ENCODE assay signal across 2 cellular contexts in the genomic region with DNA sequence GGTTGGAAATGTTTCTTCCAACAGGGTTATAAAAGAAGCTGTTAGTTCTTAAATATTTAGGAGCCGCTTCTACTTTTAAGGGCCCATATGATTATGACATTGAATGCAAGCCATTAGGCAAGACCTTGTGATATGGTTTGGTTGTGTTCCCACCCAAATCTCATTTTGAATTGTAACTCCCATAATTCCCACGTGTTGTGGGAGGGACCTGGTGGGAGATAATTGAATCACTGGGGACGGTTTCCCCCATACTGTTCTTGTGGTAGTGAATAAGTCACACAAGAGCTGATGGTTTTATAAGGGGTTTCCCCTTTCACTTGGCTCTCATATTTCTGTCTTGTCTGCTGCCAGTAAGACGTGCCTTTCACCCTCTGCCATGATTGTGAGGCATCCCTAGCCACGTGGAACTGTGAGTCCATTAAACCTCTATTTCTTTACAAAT.
TF ChIP-seq lines count a peak whose summit lies in the region.
"Not testable (repeated sequence)": the region's sequence is repeated elsewhere in the genome, so short reads cannot be mapped to it uniquely, and the experiment has no call there.

No MANE protein-coding gene starts in this region.

TF ChIP-seq in HEK293, 187 proteins besides CTCF, POLR2A, EP300 and RAD21:
- TF ChIP-seq, protein P1, sequence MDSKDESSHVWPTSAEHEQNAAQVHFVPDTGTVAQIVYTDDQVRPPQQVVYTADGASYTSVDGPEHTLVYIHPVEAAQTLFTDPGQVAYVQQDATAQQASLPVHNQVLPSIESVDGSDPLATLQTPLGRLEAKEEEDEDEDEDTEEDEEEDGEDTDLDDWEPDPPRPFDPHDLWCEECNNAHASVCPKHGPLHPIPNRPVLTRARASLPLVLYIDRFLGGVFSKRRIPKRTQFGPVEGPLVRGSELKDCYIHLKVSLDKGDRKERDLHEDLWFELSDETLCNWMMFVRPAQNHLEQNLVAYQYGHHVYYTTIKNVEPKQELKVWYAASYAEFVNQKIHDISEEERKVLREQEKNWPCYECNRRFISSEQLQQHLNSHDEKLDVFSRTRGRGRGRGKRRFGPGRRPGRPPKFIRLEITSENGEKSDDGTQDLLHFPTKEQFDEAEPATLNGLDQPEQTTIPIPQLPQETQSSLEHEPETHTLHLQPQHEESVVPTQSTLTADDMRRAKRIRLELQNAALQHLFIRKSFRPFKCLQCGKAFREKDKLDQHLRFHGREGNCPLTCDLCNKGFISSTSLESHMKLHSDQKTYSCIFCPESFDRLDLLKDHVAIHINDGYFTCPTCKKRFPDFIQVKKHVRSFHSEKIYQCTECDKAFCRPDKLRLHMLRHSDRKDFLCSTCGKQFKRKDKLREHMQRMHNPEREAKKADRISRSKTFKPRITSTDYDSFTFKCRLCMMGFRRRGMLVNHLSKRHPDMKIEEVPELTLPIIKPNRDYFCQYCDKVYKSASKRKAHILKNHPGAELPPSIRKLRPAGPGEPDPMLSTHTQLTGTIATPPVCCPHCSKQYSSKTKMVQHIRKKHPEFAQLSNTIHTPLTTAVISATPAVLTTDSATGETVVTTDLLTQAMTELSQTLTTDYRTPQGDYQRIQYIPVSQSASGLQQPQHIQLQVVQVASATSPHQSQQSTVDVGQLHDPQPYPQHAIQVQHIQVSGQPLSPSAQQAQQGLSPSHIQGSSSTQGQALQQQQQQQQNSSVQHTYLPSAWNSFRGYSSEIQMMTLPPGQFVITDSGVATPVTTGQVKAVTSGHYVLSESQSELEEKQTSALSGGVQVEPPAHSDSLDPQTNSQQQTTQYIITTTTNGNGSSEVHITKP (tag by site-specific recombination; IDR thresholded peaks at IDR 0.05) = peak; percentile 58
- 0 out of 2 replicates have a peak, but pooled peaks have one; percentile 25 for TF ChIP-seq ZNF133 (tag by site-specific recombination; IDR thresholded peaks at IDR 0.05)
- peak; percentile 46 for TF ChIP-seq ZFHX2 (tag by site-specific recombination; conservative IDR thresholded peaks at IDR 0.05)

TF ChIP-seq in K562, 482 proteins besides CTCF, POLR2A, EP300 and RAD21:
- TF ChIP-seq, protein P2, sequence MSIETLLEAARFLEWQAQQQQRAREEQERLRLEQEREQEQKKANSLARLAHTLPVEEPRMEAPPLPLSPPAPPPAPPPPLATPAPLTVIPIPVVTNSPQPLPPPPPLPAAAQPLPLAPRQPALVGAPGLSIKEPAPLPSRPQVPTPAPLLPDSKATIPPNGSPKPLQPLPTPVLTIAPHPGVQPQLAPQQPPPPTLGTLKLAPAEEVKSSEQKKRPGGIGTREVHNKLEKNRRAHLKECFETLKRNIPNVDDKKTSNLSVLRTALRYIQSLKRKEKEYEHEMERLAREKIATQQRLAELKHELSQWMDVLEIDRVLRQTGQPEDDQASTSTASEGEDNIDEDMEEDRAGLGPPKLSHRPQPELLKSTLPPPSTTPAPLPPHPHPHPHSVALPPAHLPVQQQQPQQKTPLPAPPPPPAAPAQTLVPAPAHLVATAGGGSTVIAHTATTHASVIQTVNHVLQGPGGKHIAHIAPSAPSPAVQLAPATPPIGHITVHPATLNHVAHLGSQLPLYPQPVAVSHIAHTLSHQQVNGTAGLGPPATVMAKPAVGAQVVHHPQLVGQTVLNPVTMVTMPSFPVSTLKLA (conservative IDR thresholded peaks at IDR 0.05) = peak; percentile 68 to 74; a peak in 3 of 4 replicates
- TF ChIP-seq, protein P3, sequence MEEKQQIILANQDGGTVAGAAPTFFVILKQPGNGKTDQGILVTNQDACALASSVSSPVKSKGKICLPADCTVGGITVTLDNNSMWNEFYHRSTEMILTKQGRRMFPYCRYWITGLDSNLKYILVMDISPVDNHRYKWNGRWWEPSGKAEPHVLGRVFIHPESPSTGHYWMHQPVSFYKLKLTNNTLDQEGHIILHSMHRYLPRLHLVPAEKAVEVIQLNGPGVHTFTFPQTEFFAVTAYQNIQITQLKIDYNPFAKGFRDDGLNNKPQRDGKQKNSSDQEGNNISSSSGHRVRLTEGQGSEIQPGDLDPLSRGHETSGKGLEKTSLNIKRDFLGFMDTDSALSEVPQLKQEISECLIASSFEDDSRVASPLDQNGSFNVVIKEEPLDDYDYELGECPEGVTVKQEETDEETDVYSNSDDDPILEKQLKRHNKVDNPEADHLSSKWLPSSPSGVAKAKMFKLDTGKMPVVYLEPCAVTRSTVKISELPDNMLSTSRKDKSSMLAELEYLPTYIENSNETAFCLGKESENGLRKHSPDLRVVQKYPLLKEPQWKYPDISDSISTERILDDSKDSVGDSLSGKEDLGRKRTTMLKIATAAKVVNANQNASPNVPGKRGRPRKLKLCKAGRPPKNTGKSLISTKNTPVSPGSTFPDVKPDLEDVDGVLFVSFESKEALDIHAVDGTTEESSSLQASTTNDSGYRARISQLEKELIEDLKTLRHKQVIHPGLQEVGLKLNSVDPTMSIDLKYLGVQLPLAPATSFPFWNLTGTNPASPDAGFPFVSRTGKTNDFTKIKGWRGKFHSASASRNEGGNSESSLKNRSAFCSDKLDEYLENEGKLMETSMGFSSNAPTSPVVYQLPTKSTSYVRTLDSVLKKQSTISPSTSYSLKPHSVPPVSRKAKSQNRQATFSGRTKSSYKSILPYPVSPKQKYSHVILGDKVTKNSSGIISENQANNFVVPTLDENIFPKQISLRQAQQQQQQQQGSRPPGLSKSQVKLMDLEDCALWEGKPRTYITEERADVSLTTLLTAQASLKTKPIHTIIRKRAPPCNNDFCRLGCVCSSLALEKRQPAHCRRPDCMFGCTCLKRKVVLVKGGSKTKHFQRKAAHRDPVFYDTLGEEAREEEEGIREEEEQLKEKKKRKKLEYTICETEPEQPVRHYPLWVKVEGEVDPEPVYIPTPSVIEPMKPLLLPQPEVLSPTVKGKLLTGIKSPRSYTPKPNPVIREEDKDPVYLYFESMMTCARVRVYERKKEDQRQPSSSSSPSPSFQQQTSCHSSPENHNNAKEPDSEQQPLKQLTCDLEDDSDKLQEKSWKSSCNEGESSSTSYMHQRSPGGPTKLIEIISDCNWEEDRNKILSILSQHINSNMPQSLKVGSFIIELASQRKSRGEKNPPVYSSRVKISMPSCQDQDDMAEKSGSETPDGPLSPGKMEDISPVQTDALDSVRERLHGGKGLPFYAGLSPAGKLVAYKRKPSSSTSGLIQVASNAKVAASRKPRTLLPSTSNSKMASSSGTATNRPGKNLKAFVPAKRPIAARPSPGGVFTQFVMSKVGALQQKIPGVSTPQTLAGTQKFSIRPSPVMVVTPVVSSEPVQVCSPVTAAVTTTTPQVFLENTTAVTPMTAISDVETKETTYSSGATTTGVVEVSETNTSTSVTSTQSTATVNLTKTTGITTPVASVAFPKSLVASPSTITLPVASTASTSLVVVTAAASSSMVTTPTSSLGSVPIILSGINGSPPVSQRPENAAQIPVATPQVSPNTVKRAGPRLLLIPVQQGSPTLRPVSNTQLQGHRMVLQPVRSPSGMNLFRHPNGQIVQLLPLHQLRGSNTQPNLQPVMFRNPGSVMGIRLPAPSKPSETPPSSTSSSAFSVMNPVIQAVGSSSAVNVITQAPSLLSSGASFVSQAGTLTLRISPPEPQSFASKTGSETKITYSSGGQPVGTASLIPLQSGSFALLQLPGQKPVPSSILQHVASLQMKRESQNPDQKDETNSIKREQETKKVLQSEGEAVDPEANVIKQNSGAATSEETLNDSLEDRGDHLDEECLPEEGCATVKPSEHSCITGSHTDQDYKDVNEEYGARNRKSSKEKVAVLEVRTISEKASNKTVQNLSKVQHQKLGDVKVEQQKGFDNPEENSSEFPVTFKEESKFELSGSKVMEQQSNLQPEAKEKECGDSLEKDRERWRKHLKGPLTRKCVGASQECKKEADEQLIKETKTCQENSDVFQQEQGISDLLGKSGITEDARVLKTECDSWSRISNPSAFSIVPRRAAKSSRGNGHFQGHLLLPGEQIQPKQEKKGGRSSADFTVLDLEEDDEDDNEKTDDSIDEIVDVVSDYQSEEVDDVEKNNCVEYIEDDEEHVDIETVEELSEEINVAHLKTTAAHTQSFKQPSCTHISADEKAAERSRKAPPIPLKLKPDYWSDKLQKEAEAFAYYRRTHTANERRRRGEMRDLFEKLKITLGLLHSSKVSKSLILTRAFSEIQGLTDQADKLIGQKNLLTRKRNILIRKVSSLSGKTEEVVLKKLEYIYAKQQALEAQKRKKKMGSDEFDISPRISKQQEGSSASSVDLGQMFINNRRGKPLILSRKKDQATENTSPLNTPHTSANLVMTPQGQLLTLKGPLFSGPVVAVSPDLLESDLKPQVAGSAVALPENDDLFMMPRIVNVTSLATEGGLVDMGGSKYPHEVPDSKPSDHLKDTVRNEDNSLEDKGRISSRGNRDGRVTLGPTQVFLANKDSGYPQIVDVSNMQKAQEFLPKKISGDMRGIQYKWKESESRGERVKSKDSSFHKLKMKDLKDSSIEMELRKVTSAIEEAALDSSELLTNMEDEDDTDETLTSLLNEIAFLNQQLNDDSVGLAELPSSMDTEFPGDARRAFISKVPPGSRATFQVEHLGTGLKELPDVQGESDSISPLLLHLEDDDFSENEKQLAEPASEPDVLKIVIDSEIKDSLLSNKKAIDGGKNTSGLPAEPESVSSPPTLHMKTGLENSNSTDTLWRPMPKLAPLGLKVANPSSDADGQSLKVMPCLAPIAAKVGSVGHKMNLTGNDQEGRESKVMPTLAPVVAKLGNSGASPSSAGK (IDR thresholded peaks at IDR 0.05) = peak; percentile 13; the same call in 1 of the 2 replicates
- 0 out of 2 replicates have a peak, but pooled peaks have one; percentile 26 for TF ChIP-seq EP400 (IDR thresholded peaks at IDR 0.05)
- TF ChIP-seq MYBL2 (IDR thresholded peaks at IDR 0.05; ENCODE audit: low read depth) = peak; percentile 55; the same call in 1 of the 2 replicates
- TF ChIP-seq MYBL2 (CRISPR knock-in tag; IDR thresholded peaks at IDR 0.05; ENCODE audit: borderline replicate concordance) = not testable (repeated sequence)
- TF ChIP-seq TEAD1 (CRISPR knock-in tag; IDR thresholded peaks at IDR 0.05) = 0 out of 4 replicates have a peak, but pooled peaks of 1 of the 2 experiments have one; percentile 22
- TF ChIP-seq, protein P1 (IDR thresholded peaks at IDR 0.05; ENCODE audit: partially characterized antibody) = peak; percentile 88
